In the genomic region with DNA sequence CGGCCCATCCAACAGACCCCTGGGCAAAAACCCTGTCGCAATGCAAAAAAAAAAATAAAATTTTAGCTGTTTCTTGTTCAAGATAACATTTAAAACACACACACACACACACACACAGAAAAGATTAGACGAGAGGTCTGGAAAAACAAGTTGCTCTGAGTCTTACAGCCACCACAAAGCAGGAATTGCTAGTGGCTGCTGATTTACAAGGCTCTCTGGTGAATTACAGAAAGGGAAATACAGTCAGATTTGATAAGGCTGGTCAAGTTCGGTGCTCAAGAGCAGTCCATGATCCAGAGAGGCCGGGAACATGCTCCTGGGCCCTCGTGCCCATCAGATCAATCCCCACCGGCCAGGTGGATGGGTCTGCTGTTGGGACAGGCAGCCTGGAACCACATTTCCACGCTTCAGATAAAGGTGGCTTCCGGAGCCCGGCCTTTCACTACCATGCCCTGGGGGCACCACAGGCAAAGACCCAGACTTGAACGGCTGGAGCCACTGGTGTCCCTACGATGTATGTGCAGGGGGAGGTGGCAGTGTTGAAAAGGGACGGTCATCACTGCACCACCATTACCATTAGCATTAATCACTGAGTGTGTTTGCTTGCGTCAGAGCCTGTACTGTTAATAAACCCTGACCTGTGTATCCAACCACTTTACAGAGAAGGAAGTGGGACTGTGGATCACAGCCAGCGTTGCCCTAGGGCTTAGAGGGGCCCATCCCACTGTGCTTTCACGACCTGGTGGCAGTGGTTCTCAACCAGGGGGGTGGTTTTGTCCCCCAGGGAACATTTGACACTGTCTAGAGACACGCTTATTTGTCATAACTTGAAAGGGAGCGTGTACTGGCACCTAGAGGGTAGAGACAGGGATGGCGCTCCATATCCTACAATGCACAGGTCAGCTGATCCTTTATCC, we compare ENCODE assay signal across 12 cellular contexts.
DNase-seq lines count a peak whose midpoint lies in the region; ATAC-seq and TF ChIP-seq lines count a peak whose summit lies in the region.
"Had no signal": no experiment of that assay in that cellular context is flagged by ENCODE, and none has a peak within 500 bp of the region (broad histone marks: within the 10 kb centered on the region; RNA-seq: fewer than 3 reads in every experiment).

No MANE protein-coding gene starts in this region.

- 73 to 87% (median 75%) methylated on average over 16 to 19 of the region's 19 CpGs for WGBS in heart left ventricle, 4 donors

- TF ChIP-seq CTCF in right atrium auricular region (IDR thresholded peaks at IDR 0.05) (no peak), heart left ventricle (IDR thresholded peaks at IDR 0.05) (no peak), lower lobe of right lung (IDR thresholded peaks at IDR 0.05) (no peak)

- no peaks in the 10 kb centered on the region for H3K36me3 ChIP-seq in right atrium auricular region
- no peaks in the 10 kb centered on the region for H3K36me3 ChIP-seq in heart left ventricle
- H3K36me3 ChIP-seq in lower lobe of right lung = no peaks in the 10 kb centered on the region

- ATAC-seq in heart left ventricle (no peak), SK-N-SH treated with all-trans-retinoic acid at 6 μM for 48 hours (peak; percentile 28), lower lobe of right lung (peak; percentile 44 to 73), HG02885 (IDR thresholded peaks at IDR 0.05; ENCODE audit: poor library complexity, unreplicated experiment) (no peak), GM19023 (IDR thresholded peaks at IDR 0.05; ENCODE audit: unreplicated experiment) (no peak), GM19452 (IDR thresholded peaks at IDR 0.05; ENCODE audit: unreplicated experiment) (no peak)

- peaks cover 0 to 58% of the 10 kb centered on the region in 2 donors for H3K4me1 ChIP-seq in right atrium auricular region
- H3K4me1 ChIP-seq in heart left ventricle = peaks cover 0 to 61% (median 26%) of the 10 kb centered on the region in 12 donors
- H3K4me1 ChIP-seq in lower lobe of right lung = peaks cover 50% of the 10 kb centered on the region

- H3K27ac ChIP-seq in right atrium auricular region = peak overlapping the region; percentile 14 to 96
- peak overlapping the region in 1 of 12 donors; percentile 79 for H3K27ac ChIP-seq in heart left ventricle
- H3K27ac ChIP-seq in lower lobe of right lung = peak overlapping the region; percentile 44

- DNase-seq in right atrium auricular region (ENCODE audit: low spot score) (no peak), heart left ventricle (no peak), lower lobe of right lung (no peak), NCI-H526 treated with DMSO at 0.1 percent for 48 hours (lab: John Stamatoyannopoulos, UW) (no peak)
- DNase-seq: CD8-positive, alpha-beta memory T cell; effector memory CD4-positive, alpha-beta T cell; MM.1S; nucleus accumbens had no signal

- H3K27me3 ChIP-seq in right atrium auricular region = no peaks in the 10 kb centered on the region
- no peaks in the 10 kb centered on the region for H3K27me3 ChIP-seq in heart left ventricle
- no peaks in the 10 kb centered on the region for H3K27me3 ChIP-seq in lower lobe of right lung (ENCODE audit: low read depth)

- intact Hi-C loops in heart left ventricle (cut with DNase I) = loop anchor here in 3 of 10 donors (10.0 kb wide), 3 partner anchors 79 to 161 kb away; no protein-coding TSS in a partner anchor
- intact Hi-C loops in lower lobe of right lung (cut with DNase I) = no loop called here

- no peak overlapping the region for H3K4me3 ChIP-seq in right atrium auricular region
- H3K4me3 ChIP-seq in heart left ventricle = no peak overlapping the region
- H3K4me3 ChIP-seq in lower lobe of right lung = no peak overlapping the region

- H3K9me3 ChIP-seq in right atrium auricular region = no peaks in the 10 kb centered on the region
- H3K9me3 ChIP-seq in heart left ventricle = no peaks in the 10 kb centered on the region
- H3K9me3 ChIP-seq in lower lobe of right lung = no peaks in the 10 kb centered on the region

- no peak for TF ChIP-seq POLR2A in heart left ventricle (IDR thresholded peaks at IDR 0.05)

TF ChIP-seq in SK-N-SH treated with all-trans-retinoic acid at 6 μM for 48 hours, 23 proteins besides CTCF, POLR2A, EP300 and RAD21:
- TF ChIP-seq TCF4 (CRISPR knock-in tag; IDR thresholded peaks at IDR 0.05; ENCODE audit: borderline replicate concordance) (peak; percentile 68; the same call in 1 of the 2 replicates), CSDC2 (CRISPR knock-in tag; IDR thresholded peaks at IDR 0.05) (no peak), ZNF8 (CRISPR knock-in tag; IDR thresholded peaks at IDR 0.05) (0 out of 2 replicates have a peak, but pooled peaks have one; percentile 32), ZC3H10 (CRISPR knock-in tag; IDR thresholded peaks at IDR 0.05) (no peak), ZFP30 (CRISPR knock-in tag; IDR thresholded peaks at IDR 0.05) (no peak), CSRNP3 (CRISPR knock-in tag; IDR thresholded peaks at IDR 0.05) (no peak), SNAI2 (CRISPR knock-in tag; IDR thresholded peaks at IDR 0.05) (no peak), ZNF565 (CRISPR knock-in tag; conservative IDR thresholded peaks at IDR 0.05; ENCODE audit: low read depth) (no peak)
- TF ChIP-seq, protein P1, sequence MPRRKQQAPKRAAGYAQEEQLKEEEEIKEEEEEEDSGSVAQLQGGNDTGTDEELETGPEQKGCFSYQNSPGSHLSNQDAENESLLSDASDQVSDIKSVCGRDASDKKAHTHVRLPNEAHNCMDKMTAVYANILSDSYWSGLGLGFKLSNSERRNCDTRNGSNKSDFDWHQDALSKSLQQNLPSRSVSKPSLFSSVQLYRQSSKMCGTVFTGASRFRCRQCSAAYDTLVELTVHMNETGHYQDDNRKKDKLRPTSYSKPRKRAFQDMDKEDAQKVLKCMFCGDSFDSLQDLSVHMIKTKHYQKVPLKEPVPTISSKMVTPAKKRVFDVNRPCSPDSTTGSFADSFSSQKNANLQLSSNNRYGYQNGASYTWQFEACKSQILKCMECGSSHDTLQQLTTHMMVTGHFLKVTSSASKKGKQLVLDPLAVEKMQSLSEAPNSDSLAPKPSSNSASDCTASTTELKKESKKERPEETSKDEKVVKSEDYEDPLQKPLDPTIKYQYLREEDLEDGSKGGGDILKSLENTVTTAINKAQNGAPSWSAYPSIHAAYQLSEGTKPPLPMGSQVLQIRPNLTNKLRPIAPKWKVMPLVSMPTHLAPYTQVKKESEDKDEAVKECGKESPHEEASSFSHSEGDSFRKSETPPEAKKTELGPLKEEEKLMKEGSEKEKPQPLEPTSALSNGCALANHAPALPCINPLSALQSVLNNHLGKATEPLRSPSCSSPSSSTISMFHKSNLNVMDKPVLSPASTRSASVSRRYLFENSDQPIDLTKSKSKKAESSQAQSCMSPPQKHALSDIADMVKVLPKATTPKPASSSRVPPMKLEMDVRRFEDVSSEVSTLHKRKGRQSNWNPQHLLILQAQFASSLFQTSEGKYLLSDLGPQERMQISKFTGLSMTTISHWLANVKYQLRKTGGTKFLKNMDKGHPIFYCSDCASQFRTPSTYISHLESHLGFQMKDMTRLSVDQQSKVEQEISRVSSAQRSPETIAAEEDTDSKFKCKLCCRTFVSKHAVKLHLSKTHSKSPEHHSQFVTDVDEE (CRISPR knock-in tag; IDR thresholded peaks at IDR 0.05) = peak; percentile 77; the same call in 1 of the 2 replicates
- TF ChIP-seq, protein P2, sequence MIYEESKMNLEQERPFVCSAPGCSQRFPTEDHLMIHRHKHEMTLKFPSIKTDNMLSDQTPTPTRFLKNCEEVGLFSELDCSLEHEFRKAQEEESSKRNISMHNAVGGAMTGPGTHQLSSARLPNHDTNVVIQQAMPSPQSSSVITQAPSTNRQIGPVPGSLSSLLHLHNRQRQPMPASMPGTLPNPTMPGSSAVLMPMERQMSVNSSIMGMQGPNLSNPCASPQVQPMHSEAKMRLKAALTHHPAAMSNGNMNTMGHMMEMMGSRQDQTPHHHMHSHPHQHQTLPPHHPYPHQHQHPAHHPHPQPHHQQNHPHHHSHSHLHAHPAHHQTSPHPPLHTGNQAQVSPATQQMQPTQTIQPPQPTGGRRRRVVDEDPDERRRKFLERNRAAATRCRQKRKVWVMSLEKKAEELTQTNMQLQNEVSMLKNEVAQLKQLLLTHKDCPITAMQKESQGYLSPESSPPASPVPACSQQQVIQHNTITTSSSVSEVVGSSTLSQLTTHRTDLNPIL (CRISPR knock-in tag; IDR thresholded peaks at IDR 0.05; ENCODE audit: low read depth) = no peak
- TF ChIP-seq, protein P3, sequence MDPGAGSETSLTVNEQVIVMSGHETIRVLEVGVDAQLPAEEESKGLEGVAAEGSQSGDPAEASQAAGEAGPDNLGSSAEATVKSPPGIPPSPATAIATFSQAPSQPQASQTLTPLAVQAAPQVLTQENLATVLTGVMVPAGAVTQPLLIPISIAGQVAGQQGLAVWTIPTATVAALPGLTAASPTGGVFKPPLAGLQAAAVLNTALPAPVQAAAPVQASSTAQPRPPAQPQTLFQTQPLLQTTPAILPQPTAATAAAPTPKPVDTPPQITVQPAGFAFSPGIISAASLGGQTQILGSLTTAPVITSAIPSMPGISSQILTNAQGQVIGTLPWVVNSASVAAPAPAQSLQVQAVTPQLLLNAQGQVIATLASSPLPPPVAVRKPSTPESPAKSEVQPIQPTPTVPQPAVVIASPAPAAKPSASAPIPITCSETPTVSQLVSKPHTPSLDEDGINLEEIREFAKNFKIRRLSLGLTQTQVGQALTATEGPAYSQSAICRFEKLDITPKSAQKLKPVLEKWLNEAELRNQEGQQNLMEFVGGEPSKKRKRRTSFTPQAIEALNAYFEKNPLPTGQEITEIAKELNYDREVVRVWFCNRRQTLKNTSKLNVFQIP (CRISPR knock-in tag; IDR thresholded peaks at IDR 0.05; ENCODE audit: borderline replicate concordance, low read depth) = no peak

Comparison
In these comparisons a context has a peak if more than half of its experiments do, and no peak if none do; other contexts are left out.
1. ATAC-seq: peak in SK-N-SH treated with all-trans-retinoic acid at 6 μM for 48 hours (single experiment) and lower lobe of right lung (2 of 2); none in heart left ventricle (0 of 4), HG02885 (single experiment), GM19023 (single experiment) and GM19452 (single experiment).